In the genomic region with DNA sequence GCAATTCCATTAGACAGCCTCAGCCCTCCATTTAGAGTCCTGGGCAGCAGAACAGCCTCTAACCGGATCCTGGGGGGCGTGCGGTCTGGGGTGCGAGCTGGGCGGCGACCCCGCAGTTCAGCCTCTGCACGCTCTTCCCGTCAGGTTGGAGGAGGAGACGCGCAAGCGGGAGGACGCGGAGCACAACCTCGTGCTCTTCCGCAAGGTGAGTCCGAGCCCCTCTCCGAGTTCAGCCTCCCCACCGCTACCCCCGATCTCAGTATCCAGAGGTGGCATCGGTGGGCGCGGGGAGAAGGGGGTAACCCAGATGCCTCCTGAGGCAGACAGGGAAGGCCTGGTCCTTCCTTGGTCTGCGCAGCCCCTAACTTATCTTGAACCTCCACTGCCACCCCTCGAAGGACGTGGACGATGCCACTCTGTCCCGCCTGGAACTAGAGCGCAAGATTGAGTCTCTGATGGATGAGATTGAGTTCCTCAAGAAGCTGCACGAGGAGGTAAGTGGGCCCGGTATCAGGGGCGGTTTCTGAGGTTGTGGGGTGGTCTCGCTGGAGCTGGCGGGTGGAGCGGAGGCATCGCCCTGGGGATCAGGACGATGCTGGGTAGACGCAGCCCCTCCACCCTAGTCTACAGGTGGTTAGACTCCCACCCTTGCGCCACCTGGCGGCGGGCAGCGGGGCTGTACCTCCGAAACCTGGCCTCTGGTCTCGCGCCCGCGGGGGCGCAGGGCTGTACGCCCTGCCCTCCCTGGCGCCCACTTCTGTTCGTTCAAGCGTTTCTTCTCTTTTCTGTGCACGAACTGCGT, we compare ENCODE assay signal across 1 cellular context.
TF ChIP-seq lines count a peak whose summit lies in the region.

No MANE protein-coding gene starts in this region.

TF ChIP-seq in HepG2, 621 proteins besides CTCF, POLR2A, EP300 and RAD21 (continued from another document and continues in another):
- TF ChIP-seq HNF1A (IDR thresholded peaks at IDR 0.05; ENCODE audit: low read depth): no peak
- TF ChIP-seq HNF1A (CRISPR knock-in tag; IDR thresholded peaks at IDR 0.05; ENCODE audit: borderline replicate concordance): no peak
- no peak for TF ChIP-seq ZMYM2 (CRISPR knock-in tag; IDR thresholded peaks at IDR 0.05)
- no peak for TF ChIP-seq ZNF367 (CRISPR knock-in tag; IDR thresholded peaks at IDR 0.05; ENCODE audit: borderline replicate concordance)
- no peak for TF ChIP-seq MBNL3 (CRISPR knock-in tag; conservative IDR thresholded peaks at IDR 0.05)
- TF ChIP-seq, protein P1, sequence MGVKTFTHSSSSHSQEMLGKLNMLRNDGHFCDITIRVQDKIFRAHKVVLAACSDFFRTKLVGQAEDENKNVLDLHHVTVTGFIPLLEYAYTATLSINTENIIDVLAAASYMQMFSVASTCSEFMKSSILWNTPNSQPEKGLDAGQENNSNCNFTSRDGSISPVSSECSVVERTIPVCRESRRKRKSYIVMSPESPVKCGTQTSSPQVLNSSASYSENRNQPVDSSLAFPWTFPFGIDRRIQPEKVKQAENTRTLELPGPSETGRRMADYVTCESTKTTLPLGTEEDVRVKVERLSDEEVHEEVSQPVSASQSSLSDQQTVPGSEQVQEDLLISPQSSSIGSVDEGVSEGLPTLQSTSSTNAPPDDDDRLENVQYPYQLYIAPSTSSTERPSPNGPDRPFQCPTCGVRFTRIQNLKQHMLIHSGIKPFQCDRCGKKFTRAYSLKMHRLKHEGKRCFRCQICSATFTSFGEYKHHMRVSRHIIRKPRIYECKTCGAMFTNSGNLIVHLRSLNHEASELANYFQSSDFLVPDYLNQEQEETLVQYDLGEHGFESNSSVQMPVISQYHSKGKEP (CRISPR knock-in tag; IDR thresholded peaks at IDR 0.05): no peak
- no peak for TF ChIP-seq CHCHD3 (CRISPR knock-in tag; IDR thresholded peaks at IDR 0.05)
- no peak for TF ChIP-seq ZNF510 (CRISPR knock-in tag; IDR thresholded peaks at IDR 0.05; ENCODE audit: low read depth)
- TF ChIP-seq, protein P2, sequence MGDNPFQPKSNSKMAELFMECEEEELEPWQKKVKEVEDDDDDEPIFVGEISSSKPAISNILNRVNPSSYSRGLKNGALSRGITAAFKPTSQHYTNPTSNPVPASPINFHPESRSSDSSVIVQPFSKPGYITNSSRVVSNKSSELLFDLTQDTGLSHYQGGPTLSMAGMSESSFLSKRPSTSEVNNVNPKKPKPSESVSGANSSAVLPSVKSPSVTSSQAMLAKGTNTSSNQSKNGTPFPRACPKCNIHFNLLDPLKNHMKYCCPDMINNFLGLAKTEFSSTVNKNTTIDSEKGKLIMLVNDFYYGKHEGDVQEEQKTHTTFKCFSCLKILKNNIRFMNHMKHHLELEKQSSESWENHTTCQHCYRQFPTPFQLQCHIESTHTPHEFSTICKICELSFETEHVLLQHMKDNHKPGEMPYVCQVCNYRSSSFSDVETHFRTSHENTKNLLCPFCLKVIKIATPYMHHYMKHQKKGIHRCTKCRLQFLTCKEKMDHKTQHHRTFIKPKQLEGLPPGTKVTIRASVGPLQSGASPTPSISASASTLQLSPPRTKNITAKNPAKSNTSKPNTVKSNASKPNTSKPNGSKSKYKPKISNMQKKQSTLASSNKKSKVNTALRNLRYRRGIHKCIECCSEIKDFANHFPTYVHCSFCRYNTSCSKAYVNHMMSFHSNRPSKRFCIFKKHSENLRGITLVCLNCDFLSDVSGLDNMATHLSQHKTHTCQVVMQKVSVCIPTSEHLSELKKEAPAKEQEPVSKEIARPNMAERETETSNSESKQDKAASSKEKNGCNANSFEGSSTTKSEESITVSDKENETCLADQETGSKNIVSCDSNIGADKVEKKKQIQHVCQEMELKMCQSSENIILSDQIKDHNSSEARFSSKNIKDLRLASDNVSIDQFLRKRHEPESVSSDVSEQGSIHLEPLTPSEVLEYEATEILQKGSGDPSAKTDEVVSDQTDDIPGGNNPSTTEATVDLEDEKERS (CRISPR knock-in tag; IDR thresholded peaks at IDR 0.05): no peak
- TF ChIP-seq RBFOX2 (IDR thresholded peaks at IDR 0.05; ENCODE audit: low read depth, low read length): no peak
- TF ChIP-seq GFI1 (CRISPR knock-in tag; IDR thresholded peaks at IDR 0.05; ENCODE audit: borderline replicate concordance): no peak
- no peak for TF ChIP-seq CEBPG (CRISPR knock-in tag; IDR thresholded peaks at IDR 0.05)
- no peak for TF ChIP-seq FLYWCH1 (CRISPR knock-in tag; IDR thresholded peaks at IDR 0.05)
- TF ChIP-seq ATAD3A (CRISPR knock-in tag; IDR thresholded peaks at IDR 0.05): no peak
- TF ChIP-seq HDAC2 (CRISPR knock-in tag; IDR thresholded peaks at IDR 0.05): no peak; the same call in 1 of the 2 replicates
- TF ChIP-seq, protein P3, sequence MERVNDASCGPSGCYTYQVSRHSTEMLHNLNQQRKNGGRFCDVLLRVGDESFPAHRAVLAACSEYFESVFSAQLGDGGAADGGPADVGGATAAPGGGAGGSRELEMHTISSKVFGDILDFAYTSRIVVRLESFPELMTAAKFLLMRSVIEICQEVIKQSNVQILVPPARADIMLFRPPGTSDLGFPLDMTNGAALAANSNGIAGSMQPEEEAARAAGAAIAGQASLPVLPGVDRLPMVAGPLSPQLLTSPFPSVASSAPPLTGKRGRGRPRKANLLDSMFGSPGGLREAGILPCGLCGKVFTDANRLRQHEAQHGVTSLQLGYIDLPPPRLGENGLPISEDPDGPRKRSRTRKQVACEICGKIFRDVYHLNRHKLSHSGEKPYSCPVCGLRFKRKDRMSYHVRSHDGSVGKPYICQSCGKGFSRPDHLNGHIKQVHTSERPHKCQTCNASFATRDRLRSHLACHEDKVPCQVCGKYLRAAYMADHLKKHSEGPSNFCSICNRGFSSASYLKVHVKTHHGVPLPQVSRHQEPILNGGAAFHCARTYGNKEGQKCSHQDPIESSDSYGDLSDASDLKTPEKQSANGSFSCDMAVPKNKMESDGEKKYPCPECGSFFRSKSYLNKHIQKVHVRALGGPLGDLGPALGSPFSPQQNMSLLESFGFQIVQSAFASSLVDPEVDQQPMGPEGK (CRISPR knock-in tag; IDR thresholded peaks at IDR 0.05): peak; percentile 58
- TF ChIP-seq, protein P4, sequence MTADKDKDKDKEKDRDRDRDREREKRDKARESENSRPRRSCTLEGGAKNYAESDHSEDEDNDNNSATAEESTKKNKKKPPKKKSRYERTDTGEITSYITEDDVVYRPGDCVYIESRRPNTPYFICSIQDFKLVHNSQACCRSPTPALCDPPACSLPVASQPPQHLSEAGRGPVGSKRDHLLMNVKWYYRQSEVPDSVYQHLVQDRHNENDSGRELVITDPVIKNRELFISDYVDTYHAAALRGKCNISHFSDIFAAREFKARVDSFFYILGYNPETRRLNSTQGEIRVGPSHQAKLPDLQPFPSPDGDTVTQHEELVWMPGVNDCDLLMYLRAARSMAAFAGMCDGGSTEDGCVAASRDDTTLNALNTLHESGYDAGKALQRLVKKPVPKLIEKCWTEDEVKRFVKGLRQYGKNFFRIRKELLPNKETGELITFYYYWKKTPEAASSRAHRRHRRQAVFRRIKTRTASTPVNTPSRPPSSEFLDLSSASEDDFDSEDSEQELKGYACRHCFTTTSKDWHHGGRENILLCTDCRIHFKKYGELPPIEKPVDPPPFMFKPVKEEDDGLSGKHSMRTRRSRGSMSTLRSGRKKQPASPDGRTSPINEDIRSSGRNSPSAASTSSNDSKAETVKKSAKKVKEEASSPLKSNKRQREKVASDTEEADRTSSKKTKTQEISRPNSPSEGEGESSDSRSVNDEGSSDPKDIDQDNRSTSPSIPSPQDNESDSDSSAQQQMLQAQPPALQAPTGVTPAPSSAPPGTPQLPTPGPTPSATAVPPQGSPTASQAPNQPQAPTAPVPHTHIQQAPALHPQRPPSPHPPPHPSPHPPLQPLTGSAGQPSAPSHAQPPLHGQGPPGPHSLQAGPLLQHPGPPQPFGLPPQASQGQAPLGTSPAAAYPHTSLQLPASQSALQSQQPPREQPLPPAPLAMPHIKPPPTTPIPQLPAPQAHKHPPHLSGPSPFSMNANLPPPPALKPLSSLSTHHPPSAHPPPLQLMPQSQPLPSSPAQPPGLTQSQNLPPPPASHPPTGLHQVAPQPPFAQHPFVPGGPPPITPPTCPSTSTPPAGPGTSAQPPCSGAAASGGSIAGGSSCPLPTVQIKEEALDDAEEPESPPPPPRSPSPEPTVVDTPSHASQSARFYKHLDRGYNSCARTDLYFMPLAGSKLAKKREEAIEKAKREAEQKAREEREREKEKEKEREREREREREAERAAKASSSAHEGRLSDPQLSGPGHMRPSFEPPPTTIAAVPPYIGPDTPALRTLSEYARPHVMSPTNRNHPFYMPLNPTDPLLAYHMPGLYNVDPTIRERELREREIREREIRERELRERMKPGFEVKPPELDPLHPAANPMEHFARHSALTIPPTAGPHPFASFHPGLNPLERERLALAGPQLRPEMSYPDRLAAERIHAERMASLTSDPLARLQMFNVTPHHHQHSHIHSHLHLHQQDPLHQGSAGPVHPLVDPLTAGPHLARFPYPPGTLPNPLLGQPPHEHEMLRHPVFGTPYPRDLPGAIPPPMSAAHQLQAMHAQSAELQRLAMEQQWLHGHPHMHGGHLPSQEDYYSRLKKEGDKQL (CRISPR knock-in tag; IDR thresholded peaks at IDR 0.05; ENCODE audit: low read depth): no peak
- TF ChIP-seq ZNF264 (CRISPR knock-in tag; IDR thresholded peaks at IDR 0.05): no peak
- no peak for TF ChIP-seq HNRNPH1 (optimal IDR thresholded peaks at IDR 0.05; ENCODE audit: low read depth, low read length)
- no peak for TF ChIP-seq SP5 (CRISPR knock-in tag; IDR thresholded peaks at IDR 0.05; ENCODE audit: borderline replicate concordance, low read depth)
- TF ChIP-seq, protein P5, sequence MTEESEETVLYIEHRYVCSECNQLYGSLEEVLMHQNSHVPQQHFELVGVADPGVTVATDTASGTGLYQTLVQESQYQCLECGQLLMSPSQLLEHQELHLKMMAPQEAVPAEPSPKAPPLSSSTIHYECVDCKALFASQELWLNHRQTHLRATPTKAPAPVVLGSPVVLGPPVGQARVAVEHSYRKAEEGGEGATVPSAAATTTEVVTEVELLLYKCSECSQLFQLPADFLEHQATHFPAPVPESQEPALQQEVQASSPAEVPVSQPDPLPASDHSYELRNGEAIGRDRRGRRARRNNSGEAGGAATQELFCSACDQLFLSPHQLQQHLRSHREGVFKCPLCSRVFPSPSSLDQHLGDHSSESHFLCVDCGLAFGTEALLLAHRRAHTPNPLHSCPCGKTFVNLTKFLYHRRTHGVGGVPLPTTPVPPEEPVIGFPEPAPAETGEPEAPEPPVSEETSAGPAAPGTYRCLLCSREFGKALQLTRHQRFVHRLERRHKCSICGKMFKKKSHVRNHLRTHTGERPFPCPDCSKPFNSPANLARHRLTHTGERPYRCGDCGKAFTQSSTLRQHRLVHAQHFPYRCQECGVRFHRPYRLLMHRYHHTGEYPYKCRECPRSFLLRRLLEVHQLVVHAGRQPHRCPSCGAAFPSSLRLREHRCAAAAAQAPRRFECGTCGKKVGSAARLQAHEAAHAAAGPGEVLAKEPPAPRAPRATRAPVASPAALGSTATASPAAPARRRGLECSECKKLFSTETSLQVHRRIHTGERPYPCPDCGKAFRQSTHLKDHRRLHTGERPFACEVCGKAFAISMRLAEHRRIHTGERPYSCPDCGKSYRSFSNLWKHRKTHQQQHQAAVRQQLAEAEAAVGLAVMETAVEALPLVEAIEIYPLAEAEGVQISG (CRISPR knock-in tag; IDR thresholded peaks at IDR 0.05): no peak; the same call in 1 of the 2 replicates
- TF ChIP-seq BHLHE40 (IDR thresholded peaks at IDR 0.05; ENCODE audit: low read length): no peak
- TF ChIP-seq SCMH1 (CRISPR knock-in tag; IDR thresholded peaks at IDR 0.05; ENCODE audit: borderline replicate concordance): no peak
- TF ChIP-seq MYNN (CRISPR knock-in tag; IDR thresholded peaks at IDR 0.05; ENCODE audit: low read depth): no peak
- peak; percentile 71; the same call in 1 of the 2 replicates for TF ChIP-seq KLF6 (CRISPR knock-in tag; IDR thresholded peaks at IDR 0.05)
- TF ChIP-seq ZC3H13 (CRISPR knock-in tag; IDR thresholded peaks at IDR 0.05): 0 out of 2 replicates have a peak, but pooled peaks have one; percentile 29
- TF ChIP-seq RARA (CRISPR knock-in tag; IDR thresholded peaks at IDR 0.05): no peak
- no peak for TF ChIP-seq POLR2AphosphoS2 (IDR thresholded peaks at IDR 0.05; ENCODE audit: low read depth, low read length)
- TF ChIP-seq NFRKB (IDR thresholded peaks at IDR 0.05): no peak
- no peak; the same call in 1 of the 2 replicates for TF ChIP-seq ZNF143 (CRISPR knock-in tag; IDR thresholded peaks at IDR 0.05)
- TF ChIP-seq GATA4 (IDR thresholded peaks at IDR 0.05; ENCODE audit: borderline replicate concordance, low read depth): no peak
